ENCODE assay signal across 19 cellular contexts in the genomic region with DNA sequence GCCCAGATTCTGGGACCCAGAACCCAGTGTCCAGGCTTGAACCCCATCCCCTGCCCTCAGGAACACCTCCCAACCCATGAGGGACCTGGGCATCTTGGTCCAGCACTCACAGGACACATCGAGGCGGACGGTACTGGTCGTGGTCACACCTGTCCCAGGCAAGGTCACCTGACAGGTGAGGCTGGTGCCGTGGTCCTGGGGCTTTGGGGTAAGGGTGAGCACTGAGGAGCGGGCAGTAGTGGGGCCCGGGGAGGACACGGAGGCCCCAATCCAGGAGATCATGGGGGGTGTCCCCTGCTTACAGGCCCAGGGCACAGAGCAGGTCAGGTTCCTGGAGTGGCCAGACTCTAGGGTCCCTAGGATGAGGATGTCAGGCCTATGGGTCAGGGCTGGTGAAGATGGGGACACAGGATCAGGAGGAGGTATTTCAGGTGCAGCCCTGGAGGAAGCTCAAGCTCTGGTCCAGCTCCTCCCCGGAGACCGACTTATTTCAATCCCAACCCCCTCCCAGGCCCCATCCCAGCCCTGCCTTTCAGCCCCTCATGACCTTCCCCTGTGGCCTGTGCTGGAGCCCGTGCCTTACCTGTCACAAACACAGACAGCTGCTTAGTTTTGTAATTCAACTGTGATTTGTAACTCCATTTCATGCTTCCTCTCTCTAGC. TPM values are rescaled to one million over a fixed set of nuclear protein-coding genes. Genes with fewer than 3 reads are reported as not detected.
"Had no signal": no experiment of that assay in that cellular context is flagged by ENCODE, and none has a peak within 500 bp of the region (broad histone marks: within the 10 kb centered on the region; RNA-seq: fewer than 3 reads in every experiment).

No MANE protein-coding gene starts in this region.

- H3K27ac ChIP-seq: prostate gland, thyroid gland had no signal

- H3K4me3 ChIP-seq: prostate gland, thyroid gland had no signal

- ATAC-seq: right cardiac atrium had no signal

- H3K4me1 ChIP-seq: prostate gland, thyroid gland had no signal

- H3K9me3 ChIP-seq: prostate gland, thyroid gland had no signal

- H3K36me3 Mint-ChIP-seq: activated naive CD4-positive, alpha-beta T cell treated with anti-CD3 and anti-CD28 coated beads, Interleukin-2, amount 10 ng/mL, durations not matched to agents 7 days and 5 days; mesothelial cell of epicardium had no signal

- H3K27me3 ChIP-seq: thyroid gland had no signal

- H3K9me3 Mint-ChIP-seq: activated naive CD4-positive, alpha-beta T cell treated with anti-CD3 and anti-CD28 coated beads, Interleukin-2, amount 10 ng/mL, durations not matched to agents 7 days and 5 days had no signal

- H3K4me3 Mint-ChIP-seq: activated naive CD4-positive, alpha-beta T cell treated with anti-CD3 and anti-CD28 coated beads, Interleukin-2, amount 10 ng/mL, durations not matched to agents 7 days and 5 days; mesothelial cell of epicardium had no signal

- DNase-seq: activated CD4-positive, alpha-beta T cell treated with anti-CD3 and anti-CD28 coated beads, Interleukin-2, amount 50 U/mL, for 4 hours; activated effector memory CD4-positive, alpha-beta T cell treated with Interleukin-2 at 50 U/mL for 16 hours; activated naive CD4-positive, alpha-beta T cell treated with anti-CD3 and anti-CD28 coated beads, Interleukin-2, amount 10 ng/mL, durations not matched to agents 7 days and 5 days; activated T-cell treated with anti-CD3 and anti-CD28 coated beads, Interleukin-2, amount 50 U/mL, for 48 hours; erythroblast; right cardiac atrium; SW 1271; thyroid gland had no signal

- H3K36me3 ChIP-seq: prostate gland, thyroid gland had no signal

- H3K27ac Mint-ChIP-seq: activated naive CD4-positive, alpha-beta T cell treated with anti-CD3 and anti-CD28 coated beads, Interleukin-2, amount 10 ng/mL, durations not matched to agents 7 days and 5 days; mesothelial cell of epicardium had no signal

- H3K4me1 Mint-ChIP-seq: activated naive CD4-positive, alpha-beta T cell treated with anti-CD3 and anti-CD28 coated beads, Interleukin-2, amount 10 ng/mL, durations not matched to agents 7 days and 5 days; mesothelial cell of epicardium had no signal

RNA-seq across cellular contexts. Expression of a gene that starts 0.8 kb away (rescaled TPM):
- total RNA-seq: bronchial epithelial cell; chondrocyte; lung microvascular endothelial cell; mesothelial cell of epicardium; right cardiac atrium; T-helper 2 cell treated with Interferon-gamma antibody and Interleukin-4, amounts not matched to agents 100 ng/mL and 5 ng/mL, for 36 hours had no signal

RNA-seq across cellular contexts. Expression of a gene that starts 20.9 kb away (rescaled TPM):
- total RNA-seq: bronchial epithelial cell; chondrocyte; frontal cortex; left lobe of liver; lung microvascular endothelial cell; mesothelial cell of epicardium; omental fat pad; prostate gland; right cardiac atrium; skeletal muscle tissue; T-helper 2 cell treated with Interferon-gamma antibody and Interleukin-4, amounts not matched to agents 100 ng/mL and 5 ng/mL, for 36 hours; thyroid gland; urinary bladder had no signal

RNA-seq across cellular contexts. Expression of a gene that starts 40.0 kb away (rescaled TPM):
- total RNA-seq: bronchial epithelial cell, chondrocyte, lung microvascular endothelial cell, mesothelial cell of epicardium had no signal

RNA-seq across cellular contexts. Expression of a gene that starts 44.1 kb away (rescaled TPM):
- total RNA-seq: bronchial epithelial cell, chondrocyte, frontal cortex, lung microvascular endothelial cell, mesothelial cell of epicardium, skeletal muscle tissue had no signal
